In genomic region chr2:45954233-45954850, GRCh38 we compare ENCODE assay signal across 20 cellular contexts.
"Had no signal": no experiment of that assay in that cellular context is flagged by ENCODE, and none has a peak within 500 bp of the region (broad histone marks: within the 10 kb centered on the region; RNA-seq: fewer than 3 reads in every experiment).

No MANE protein-coding gene starts in this region.

- ATAC-seq: left lobe of liver; mucosa of descending colon; sciatic nerve; stimulated activated effector memory CD8-positive, alpha-beta T cell treated with anti-CD3 and anti-CD28 coated beads, Interleukin-12 subunit alpha, Interleukin-12 subunit beta, amount 100 ng/mL, for 72 hours had no signal

- H3K36me3 ChIP-seq: neural progenitor cell, stomach, thyroid gland, vagina had no signal

- H3K4me3 ChIP-seq: dorsolateral prefrontal cortex, lung, mucosa of descending colon, neural progenitor cell, smooth muscle cell, stomach, thyroid gland, vagina had no signal

- H3K27me3 ChIP-seq: dorsolateral prefrontal cortex, neural progenitor cell, stomach, thyroid gland, vagina had no signal

- H3K27ac ChIP-seq: dorsolateral prefrontal cortex, neural progenitor cell, parathyroid adenoma, stomach, thyroid gland, vagina had no signal

- H3K9ac ChIP-seq: neural progenitor cell, parathyroid adenoma had no signal

- DNase-seq: dorsolateral prefrontal cortex; effector CD4-positive, alpha-beta T cell; hypothalamus; immature natural killer cell; mucosa of descending colon; naive B cell; stimulated activated CD4-positive, alpha-beta T cell treated with anti-CD3 and anti-CD28 coated beads, Interleukin-2, amount 100 ng/mL, for 24 hours; stimulated activated CD4-positive, alpha-beta T cell treated with anti-CD3 and anti-CD28 coated beads, Interleukin-4, amount 100 ng/mL, for 24 hours; stimulated activated naive CD4-positive, alpha-beta T cell treated with Interleukin-2 at 50 U/mL for 16 hours; stomach; thyroid gland; trophoblast cell had no signal

- H3K9me3 ChIP-seq: mucosa of descending colon, stomach, thyroid gland, vagina had no signal

- H2AFZ ChIP-seq: neural progenitor cell, parathyroid adenoma had no signal

- H3K4me2 ChIP-seq: neural progenitor cell, smooth muscle cell had no signal

- H3K4me1 ChIP-seq: neural progenitor cell, thyroid gland, vagina had no signal
